24 cellular contexts compared by ENCODE assay signal in the genomic region with DNA sequence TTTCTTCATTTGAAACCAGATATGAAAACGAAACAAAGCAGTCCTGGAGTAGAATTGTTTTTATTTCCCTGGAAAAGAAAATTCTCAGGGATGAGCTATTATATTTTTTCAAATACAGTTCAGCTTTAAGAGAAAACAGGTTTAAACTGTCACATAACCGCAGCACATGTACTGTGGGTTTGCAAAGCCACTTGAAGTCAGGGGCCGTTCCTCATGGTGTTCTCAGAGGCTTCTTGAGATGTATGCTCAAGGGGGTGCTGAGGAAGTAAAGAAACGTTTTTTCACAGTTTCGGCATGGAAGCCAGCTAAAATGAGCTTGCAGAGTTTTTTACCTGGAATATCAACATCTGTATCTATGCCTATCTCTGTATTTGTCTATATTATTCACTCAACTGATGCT.
DNase-seq lines count a peak whose midpoint lies in the region; ATAC-seq and TF ChIP-seq lines count a peak whose summit lies in the region.
"Had no signal": no experiment of that assay in that cellular context is flagged by ENCODE, and none has a peak within 500 bp of the region (broad histone marks: within the 10 kb centered on the region; RNA-seq: fewer than 3 reads in every experiment).

No MANE protein-coding gene starts in this region.

- no peak for TF ChIP-seq CTCF in WTC11 (IDR thresholded peaks at IDR 0.05)
- TF ChIP-seq CTCF in mammary epithelial cell (conservative IDR thresholded peaks at IDR 0.05 in 1 of 2, IDR thresholded peaks at IDR 0.05 in 1 of 2; ENCODE audit: extremely low read depth in 1 of 2, insufficient read depth in 1 of 2, low read depth in 1 of 2, low read length in 2 of 2), result no peak

- no peaks in the 10 kb centered on the region for H4K20me1 ChIP-seq in mammary epithelial cell (ENCODE audit: insufficient read depth, low read length)

- peak; percentile 66 for DNase-seq in DMS79 (lab: John Stamatoyannopoulos, UW)
- DNase-seq in KBM-7, result peak; percentile 3
- peak; percentile 83 for DNase-seq in OCI-M1 (lab: John Stamatoyannopoulos, UW)
- no peak for DNase-seq in WTC11 (ENCODE audit: low spot score)
- DNase-seq in RKO (ENCODE audit: low spot score), result no peak
- DNase-seq in mammary epithelial cell, result no peak
- DNase-seq: activated CD4-positive, CD25-positive, alpha-beta regulatory T cell; activated CD8-positive, alpha-beta T cell treated with anti-CD3 and anti-CD28 coated beads for 36 hours; activated naive CD4-positive, alpha-beta T cell treated with Interleukin-2 at 50 U/mL for 16 hours; activated T-cell treated with anti-CD3 and anti-CD28 coated beads, Interleukin-2, amount 50 U/mL, for 1 hour; amygdala; C1 segment of cervical spinal cord; dermis blood vessel endothelial cell; NCI-H1694 treated with DMSO at 0.1 percent for 48 hours; NCI-H2227 treated with DMSO at 0.1 percent for 48 hours; NCI-H774; small intestine; stimulated activated naive CD4-positive, alpha-beta T cell treated with Interleukin-2 at 50 U/mL for 16 hours had no signal

- ATAC-seq in GM19452 (IDR thresholded peaks at IDR 0.05; ENCODE audit: unreplicated experiment), result peak; percentile 41
- no peak for ATAC-seq in WTC11
- ATAC-seq in HG02840 (IDR thresholded peaks at IDR 0.05; ENCODE audit: low FRiP score, unreplicated experiment), result no peak
- ATAC-seq: activated CD8-positive, alpha-beta T cell treated with anti-CD3 and anti-CD28 coated beads for 36 hours; GM12878 had no signal

- in situ Hi-C loops in KBM-7 (cut with MboI; ENCODE audit: low pct_unique_long_range_greater_than_20kb, low sequenced_read_pairs), result no loop called here
- in situ Hi-C loops in mammary epithelial cell (cut with MboI; ENCODE audit: low sequenced_read_pairs in 2 of 2), result no loop called here

- WGBS in mammary epithelial cell (ENCODE audit: low coverage, missing lambda C conversion rate), result 47% methylated on average over 5 of the region's 5 CpGs

- H3K79me2 ChIP-seq in mammary epithelial cell (ENCODE audit: insufficient read depth, low read length), result no peaks in the 10 kb centered on the region

- H3K27ac Mint-ChIP-seq in WTC11, result no peak overlapping the region
- H3K27ac Mint-ChIP-seq: activated CD8-positive, alpha-beta T cell treated with anti-CD3 and anti-CD28 coated beads for 36 hours; T-helper 2 cell treated with Interferon-gamma antibody and Interleukin-4, amounts not matched to agents 5 μg/mL and 100 μg/mL, for 36 hours had no signal

- no peak overlapping the region for H3K9ac ChIP-seq in mammary epithelial cell (ENCODE audit: insufficient read depth, low read length)

- H2AFZ ChIP-seq in mammary epithelial cell (ENCODE audit: low read depth, low read length), result no peak overlapping the region

- peaks cover 6% of the 10 kb centered on the region for H3K9me3 Mint-ChIP-seq in WTC11
- H3K9me3 Mint-ChIP-seq: activated CD8-positive, alpha-beta T cell treated with anti-CD3 and anti-CD28 coated beads for 36 hours; T-helper 2 cell treated with Interferon-gamma antibody and Interleukin-4, amounts not matched to agents 5 μg/mL and 100 μg/mL, for 36 hours had no signal

- H3K27me3 Mint-ChIP-seq in WTC11 (ENCODE audit: low read depth), result no peaks in the 10 kb centered on the region

- H3K27ac ChIP-seq in mammary epithelial cell (ENCODE audit: insufficient read depth, low read depth, low read length), result no peak overlapping the region
- H3K27ac ChIP-seq: cardiac muscle cell, neutrophil had no signal

- no peak overlapping the region for H3K4me2 ChIP-seq in mammary epithelial cell (ENCODE audit: insufficient read depth, low read depth, low read length)

- dilution Hi-C loops in mammary epithelial cell (cut with HindIII; ENCODE audit: low sequenced_read_pairs), result no loop called here

- POLR2A ChIA-PET in WTC11 (lab: Charles Lee), result no interaction called here

- no peaks in the 10 kb centered on the region for H3K9me3 ChIP-seq in mammary epithelial cell (replicated peaks; ENCODE audit: insufficient read depth, low read length)
- H3K9me3 ChIP-seq: neutrophil had no signal

- H3K4me1 ChIP-seq in mammary epithelial cell (ENCODE audit: insufficient read depth, low read length), result no peaks in the 10 kb centered on the region

- no peaks in the 10 kb centered on the region for H3K36me3 Mint-ChIP-seq in WTC11

- CTCF ChIA-PET in WTC11 (lab: Charles Lee), result interaction anchor here (0.9 kb wide), 1 partner anchor 151 kb away, joined by 3 read pairs; no protein-coding TSS in a partner anchor
- CTCF ChIA-PET in mammary epithelial cell (lab: Charles Lee; ENCODE audit: low non-redundant PET), result no interaction called here

- no peaks in the 10 kb centered on the region for H3K27me3 ChIP-seq in mammary epithelial cell (ENCODE audit: insufficient read depth, low read length)
- H3K27me3 ChIP-seq: cardiac muscle cell, neutrophil had no signal

- H3K4me3 ChIP-seq in mammary epithelial cell (replicated peaks in 1 of 3; ENCODE audit: insufficient read depth in 1 of 3, low read depth in 2 of 3, low read length in 3 of 3), result no peak overlapping the region
- H3K4me3 ChIP-seq: cardiac muscle cell, GM12878 had no signal

- no peak overlapping the region for H3K4me3 Mint-ChIP-seq in WTC11
- H3K4me3 Mint-ChIP-seq: activated CD8-positive, alpha-beta T cell treated with anti-CD3 and anti-CD28 coated beads for 36 hours; T-helper 2 cell treated with Interferon-gamma antibody and Interleukin-4, amounts not matched to agents 5 μg/mL and 100 μg/mL, for 36 hours had no signal

- intact Hi-C loops in mammary epithelial cell (cut with micrococcal nuclease), result no loop called here

- peaks cover 17% of the 10 kb centered on the region for H3K4me1 Mint-ChIP-seq in WTC11

- no TSS peak for BruUV-seq in mammary epithelial cell (replicated peaks; lab: Mats Ljungman, UMichigan)

- no peaks in the 10 kb centered on the region for H3K36me3 ChIP-seq in mammary epithelial cell (ENCODE audit: insufficient read depth, low read length)
- H3K36me3 ChIP-seq: cardiac muscle cell, neutrophil had no signal

TF ChIP-seq in WTC11, 78 proteins besides CTCF, POLR2A, EP300 and RAD21:
- no peak for TF ChIP-seq ATF2 (CRISPR knock-in tag; IDR thresholded peaks at IDR 0.05; ENCODE audit: borderline replicate concordance, low read depth)
- no peak for TF ChIP-seq ESRRA (CRISPR knock-in tag; IDR thresholded peaks at IDR 0.05; ENCODE audit: borderline replicate concordance)
- no peak for TF ChIP-seq ETV6 (CRISPR knock-in tag; IDR thresholded peaks at IDR 0.05)
- no peak for TF ChIP-seq USF2 (CRISPR knock-in tag; IDR thresholded peaks at IDR 0.05)
- TF ChIP-seq ZBTB21 (CRISPR knock-in tag; IDR thresholded peaks at IDR 0.05; ENCODE audit: borderline replicate concordance), result no peak
- TF ChIP-seq ATF1 (CRISPR knock-in tag; IDR thresholded peaks at IDR 0.05), result no peak
- no peak for TF ChIP-seq PRDM15 (CRISPR knock-in tag; IDR thresholded peaks at IDR 0.05)
- no peak for TF ChIP-seq ZNF416 (CRISPR knock-in tag; IDR thresholded peaks at IDR 0.05)
- TF ChIP-seq MXD4 (CRISPR knock-in tag; IDR thresholded peaks at IDR 0.05; ENCODE audit: borderline replicate concordance), result no peak
TF ChIP-seq in WTC11: peak in this region for 0.

Comparison
In these comparisons a context has a peak if more than half of its experiments do, and no peak if none do; other contexts are left out.
1. DNase-seq: peak in DMS79 (single experiment), KBM-7 (single experiment) and OCI-M1 (single experiment); none in WTC11 (single experiment), RKO (single experiment) and mammary epithelial cell (single experiment).